1 cellular context compared by ENCODE assay signal in the genomic region with DNA sequence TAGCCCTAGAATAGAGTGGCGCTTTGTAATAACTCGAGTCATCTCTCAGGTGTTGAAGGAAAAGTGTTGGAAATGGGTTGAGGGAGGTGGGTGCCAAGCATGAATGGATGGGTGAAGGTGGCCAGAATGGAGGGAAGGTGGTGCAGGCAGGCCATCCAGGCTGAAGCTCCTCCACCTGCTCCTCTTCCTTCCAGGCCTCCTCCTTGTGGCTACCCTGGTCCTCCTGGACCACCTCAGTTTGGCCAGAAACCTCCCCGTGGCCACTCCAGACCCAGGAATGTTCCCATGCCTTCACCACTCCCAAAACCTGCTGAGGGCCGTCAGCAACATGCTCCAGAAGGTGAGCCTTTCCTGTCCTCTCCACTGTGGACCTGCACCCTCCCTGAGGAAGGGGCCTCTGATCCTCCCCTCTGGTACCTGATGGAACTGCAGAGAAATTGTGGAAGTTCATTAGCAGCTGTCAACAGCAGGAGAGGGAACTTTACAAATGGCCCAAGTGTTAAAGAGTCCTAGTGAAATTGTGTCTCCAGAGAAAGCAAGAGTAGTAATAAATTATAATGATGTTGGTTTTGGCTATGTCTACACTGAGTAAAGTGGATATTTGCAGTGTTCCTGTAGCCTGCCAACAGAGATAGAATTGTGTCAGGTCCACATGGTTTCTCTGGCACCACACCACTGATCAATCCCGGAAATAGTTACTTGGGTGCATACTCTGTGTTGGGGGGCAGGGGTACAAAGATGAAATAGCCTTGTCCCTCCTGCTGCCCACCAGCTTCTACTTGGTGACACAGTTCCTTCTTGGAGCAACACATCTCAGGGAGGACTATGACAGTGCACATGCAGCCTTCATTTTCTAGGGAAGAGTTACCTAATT.
TF ChIP-seq lines count a peak whose summit lies in the region.

No MANE protein-coding gene starts in this region.

TF ChIP-seq in HepG2, 621 proteins besides CTCF, POLR2A, EP300 and RAD21 (continued from another document):
- TF ChIP-seq, protein P1, sequence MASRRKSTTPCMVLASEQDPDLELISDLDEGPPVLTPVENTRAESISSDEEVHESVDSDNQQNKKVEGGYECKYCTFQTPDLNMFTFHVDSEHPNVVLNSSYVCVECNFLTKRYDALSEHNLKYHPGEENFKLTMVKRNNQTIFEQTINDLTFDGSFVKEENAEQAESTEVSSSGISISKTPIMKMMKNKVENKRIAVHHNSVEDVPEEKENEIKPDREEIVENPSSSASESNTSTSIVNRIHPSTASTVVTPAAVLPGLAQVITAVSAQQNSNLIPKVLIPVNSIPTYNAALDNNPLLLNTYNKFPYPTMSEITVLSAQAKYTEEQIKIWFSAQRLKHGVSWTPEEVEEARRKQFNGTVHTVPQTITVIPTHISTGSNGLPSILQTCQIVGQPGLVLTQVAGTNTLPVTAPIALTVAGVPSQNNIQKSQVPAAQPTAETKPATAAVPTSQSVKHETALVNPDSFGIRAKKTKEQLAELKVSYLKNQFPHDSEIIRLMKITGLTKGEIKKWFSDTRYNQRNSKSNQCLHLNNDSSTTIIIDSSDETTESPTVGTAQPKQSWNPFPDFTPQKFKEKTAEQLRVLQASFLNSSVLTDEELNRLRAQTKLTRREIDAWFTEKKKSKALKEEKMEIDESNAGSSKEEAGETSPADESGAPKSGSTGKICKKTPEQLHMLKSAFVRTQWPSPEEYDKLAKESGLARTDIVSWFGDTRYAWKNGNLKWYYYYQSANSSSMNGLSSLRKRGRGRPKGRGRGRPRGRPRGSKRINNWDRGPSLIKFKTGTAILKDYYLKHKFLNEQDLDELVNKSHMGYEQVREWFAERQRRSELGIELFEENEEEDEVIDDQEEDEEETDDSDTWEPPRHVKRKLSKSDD (CRISPR knock-in tag; IDR thresholded peaks at IDR 0.05; ENCODE audit: low read depth): no peak
- TF ChIP-seq, protein P2, sequence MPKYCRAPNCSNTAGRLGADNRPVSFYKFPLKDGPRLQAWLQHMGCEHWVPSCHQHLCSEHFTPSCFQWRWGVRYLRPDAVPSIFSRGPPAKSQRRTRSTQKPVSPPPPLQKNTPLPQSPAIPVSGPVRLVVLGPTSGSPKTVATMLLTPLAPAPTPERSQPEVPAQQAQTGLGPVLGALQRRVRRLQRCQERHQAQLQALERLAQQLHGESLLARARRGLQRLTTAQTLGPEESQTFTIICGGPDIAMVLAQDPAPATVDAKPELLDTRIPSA (CRISPR knock-in tag; IDR thresholded peaks at IDR 0.05; ENCODE audit: borderline replicate concordance): no peak
- TF ChIP-seq TEAD2 (CRISPR knock-in tag; IDR thresholded peaks at IDR 0.05): no peak
- no peak for TF ChIP-seq TCF12 (IDR thresholded peaks at IDR 0.05)
- TF ChIP-seq TCF12 (CRISPR knock-in tag; IDR thresholded peaks at IDR 0.05): no peak
- TF ChIP-seq XBP1 (CRISPR knock-in tag; IDR thresholded peaks at IDR 0.05): no peak
- no peak for TF ChIP-seq HOXA3 (CRISPR knock-in tag; IDR thresholded peaks at IDR 0.05)
- TF ChIP-seq TBP (CRISPR knock-in tag; IDR thresholded peaks at IDR 0.05): no peak
- TF ChIP-seq MYNN (CRISPR knock-in tag; IDR thresholded peaks at IDR 0.05; ENCODE audit: low read depth): no peak
- TF ChIP-seq ZNF33B (CRISPR knock-in tag; IDR thresholded peaks at IDR 0.05): no peak
- TF ChIP-seq ZNF720 (CRISPR knock-in tag; IDR thresholded peaks at IDR 0.05): no peak
- no peak for TF ChIP-seq THAP11 (CRISPR knock-in tag; IDR thresholded peaks at IDR 0.05)
- no peak for TF ChIP-seq ZNF460 (CRISPR knock-in tag; IDR thresholded peaks at IDR 0.05; ENCODE audit: borderline replicate concordance)
